ENCODE assay signal across 1 cellular context in genomic region chr2:86719637-86720540, GRCh38.
A peak's percentile ranks its signal among the peaks of the same experiment; 100 is the strongest.
TF ChIP-seq lines count a peak whose summit lies in the region.
"Not testable (repeated sequence)": the region's sequence is repeated elsewhere in the genome, so short reads cannot be mapped to it uniquely, and the experiment has no call there.

TSS of gene RMND5A (plus strand) at chr2:86720291. CDS start at chr2:86720668, 377 bp downstream.

TF ChIP-seq in HepG2, 621 proteins besides CTCF, POLR2A, EP300 and RAD21 (continued from another document and continues in another):
- TF ChIP-seq TFDP2 (CRISPR knock-in tag; IDR thresholded peaks at IDR 0.05) (0 out of 2 replicates have a peak, but pooled peaks have one; percentile 13), ARID4A (CRISPR knock-in tag; IDR thresholded peaks at IDR 0.05; ENCODE audit: borderline replicate concordance) (peak; percentile 55; the same call in 1 of the 2 replicates), SOX13 (CRISPR knock-in tag; conservative IDR thresholded peaks at IDR 0.05 in 1 of 2, IDR thresholded peaks at IDR 0.05 in 1 of 2) (peak in 1 of 2 experiments; percentile 53; a peak in 1 of 4 replicates), CBX5 (CRISPR knock-in tag; IDR thresholded peaks at IDR 0.05; ENCODE audit: borderline replicate concordance) (peak; percentile 16; the same call in 1 of the 2 replicates), KMT2B (CRISPR knock-in tag; IDR thresholded peaks at IDR 0.05) (peak; percentile 75; the same call in 1 of the 2 replicates), SOX5 (CRISPR knock-in tag; IDR thresholded peaks at IDR 0.05; ENCODE audit: borderline replicate concordance) (0 out of 2 replicates have a peak, but pooled peaks have one; percentile 8), YEATS4 (CRISPR knock-in tag; IDR thresholded peaks at IDR 0.05; ENCODE audit: borderline replicate concordance) (peak; percentile 32; the same call in 1 of the 2 replicates), MIER3 (CRISPR knock-in tag; IDR thresholded peaks at IDR 0.05; ENCODE audit: borderline replicate concordance) (0 out of 2 replicates have a peak, but pooled peaks have one; percentile 13), TBX2 (CRISPR knock-in tag; IDR thresholded peaks at IDR 0.05; ENCODE audit: borderline replicate concordance) (0 out of 2 replicates have a peak, but pooled peaks have one; percentile 32), SAP130 (CRISPR knock-in tag; IDR thresholded peaks at IDR 0.05; ENCODE audit: low read depth) (peak; percentile 83), IRF2 (CRISPR knock-in tag; IDR thresholded peaks at IDR 0.05) (peak; percentile 33; the same call in 1 of the 2 replicates), SP5 (CRISPR knock-in tag; IDR thresholded peaks at IDR 0.05; ENCODE audit: borderline replicate concordance, low read depth) (peak; percentile 91), FOXK2 (IDR thresholded peaks at IDR 0.05) (peak; percentile 67), GABPB1 (CRISPR knock-in tag; IDR thresholded peaks at IDR 0.05) (peak; percentile 82), ZBTB33 (CRISPR knock-in tag; IDR thresholded peaks at IDR 0.05) (0 out of 2 replicates have a peak, but pooled peaks have one; percentile 35), RARA (CRISPR knock-in tag; IDR thresholded peaks at IDR 0.05) (peak; percentile 47), ETV6 (CRISPR knock-in tag; conservative IDR thresholded peaks at IDR 0.05) (0 out of 2 replicates have a peak, but pooled peaks have one; percentile 20), HMG20B (CRISPR knock-in tag; conservative IDR thresholded peaks at IDR 0.05) (0 out of 2 replicates have a peak, but pooled peaks have one; percentile 16), ISL2 (CRISPR knock-in tag; IDR thresholded peaks at IDR 0.05) (peak; percentile 42; the same call in 1 of the 2 replicates), MAX (IDR thresholded peaks at IDR 0.05) (peak; percentile 75), YEATS2 (CRISPR knock-in tag; IDR thresholded peaks at IDR 0.05; ENCODE audit: borderline replicate concordance) (peak; percentile 27; the same call in 1 of the 2 replicates), GATAD2A (CRISPR knock-in tag; IDR thresholded peaks at IDR 0.05) (peak; percentile 47; the same call in 1 of the 2 replicates), MED1 (CRISPR knock-in tag; IDR thresholded peaks at IDR 0.05) (peak; percentile 61), NFYB (CRISPR knock-in tag; IDR thresholded peaks at IDR 0.05) (peak; percentile 88), CREM (IDR thresholded peaks at IDR 0.05) (peak; percentile 32; the same call in 1 of the 2 replicates), ZNF331 (CRISPR knock-in tag; IDR thresholded peaks at IDR 0.05) (0 out of 2 replicates have a peak, but pooled peaks have one; percentile 43), PPARG (CRISPR knock-in tag; conservative IDR thresholded peaks at IDR 0.05) (0 out of 2 replicates have a peak, but pooled peaks have one; percentile 7), PHF8 (CRISPR knock-in tag; IDR thresholded peaks at IDR 0.05) (peak; percentile 73), DMAP1 (CRISPR knock-in tag; IDR thresholded peaks at IDR 0.05) (peak; percentile 60), ZNF281 (CRISPR knock-in tag; IDR thresholded peaks at IDR 0.05; ENCODE audit: borderline replicate concordance) (peak; percentile 90), ASH2L (IDR thresholded peaks at IDR 0.05; ENCODE audit: insufficient read length, low read depth, low read length) (peak; percentile 33)
- TF ChIP-seq SOX13 (IDR thresholded peaks at IDR 0.05); CREM (CRISPR knock-in tag; IDR thresholded peaks at IDR 0.05): not testable (repeated sequence)
- TF ChIP-seq, protein P1, sequence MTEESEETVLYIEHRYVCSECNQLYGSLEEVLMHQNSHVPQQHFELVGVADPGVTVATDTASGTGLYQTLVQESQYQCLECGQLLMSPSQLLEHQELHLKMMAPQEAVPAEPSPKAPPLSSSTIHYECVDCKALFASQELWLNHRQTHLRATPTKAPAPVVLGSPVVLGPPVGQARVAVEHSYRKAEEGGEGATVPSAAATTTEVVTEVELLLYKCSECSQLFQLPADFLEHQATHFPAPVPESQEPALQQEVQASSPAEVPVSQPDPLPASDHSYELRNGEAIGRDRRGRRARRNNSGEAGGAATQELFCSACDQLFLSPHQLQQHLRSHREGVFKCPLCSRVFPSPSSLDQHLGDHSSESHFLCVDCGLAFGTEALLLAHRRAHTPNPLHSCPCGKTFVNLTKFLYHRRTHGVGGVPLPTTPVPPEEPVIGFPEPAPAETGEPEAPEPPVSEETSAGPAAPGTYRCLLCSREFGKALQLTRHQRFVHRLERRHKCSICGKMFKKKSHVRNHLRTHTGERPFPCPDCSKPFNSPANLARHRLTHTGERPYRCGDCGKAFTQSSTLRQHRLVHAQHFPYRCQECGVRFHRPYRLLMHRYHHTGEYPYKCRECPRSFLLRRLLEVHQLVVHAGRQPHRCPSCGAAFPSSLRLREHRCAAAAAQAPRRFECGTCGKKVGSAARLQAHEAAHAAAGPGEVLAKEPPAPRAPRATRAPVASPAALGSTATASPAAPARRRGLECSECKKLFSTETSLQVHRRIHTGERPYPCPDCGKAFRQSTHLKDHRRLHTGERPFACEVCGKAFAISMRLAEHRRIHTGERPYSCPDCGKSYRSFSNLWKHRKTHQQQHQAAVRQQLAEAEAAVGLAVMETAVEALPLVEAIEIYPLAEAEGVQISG (CRISPR knock-in tag; IDR thresholded peaks at IDR 0.05), result peak; percentile 36
- TF ChIP-seq, protein P2, sequence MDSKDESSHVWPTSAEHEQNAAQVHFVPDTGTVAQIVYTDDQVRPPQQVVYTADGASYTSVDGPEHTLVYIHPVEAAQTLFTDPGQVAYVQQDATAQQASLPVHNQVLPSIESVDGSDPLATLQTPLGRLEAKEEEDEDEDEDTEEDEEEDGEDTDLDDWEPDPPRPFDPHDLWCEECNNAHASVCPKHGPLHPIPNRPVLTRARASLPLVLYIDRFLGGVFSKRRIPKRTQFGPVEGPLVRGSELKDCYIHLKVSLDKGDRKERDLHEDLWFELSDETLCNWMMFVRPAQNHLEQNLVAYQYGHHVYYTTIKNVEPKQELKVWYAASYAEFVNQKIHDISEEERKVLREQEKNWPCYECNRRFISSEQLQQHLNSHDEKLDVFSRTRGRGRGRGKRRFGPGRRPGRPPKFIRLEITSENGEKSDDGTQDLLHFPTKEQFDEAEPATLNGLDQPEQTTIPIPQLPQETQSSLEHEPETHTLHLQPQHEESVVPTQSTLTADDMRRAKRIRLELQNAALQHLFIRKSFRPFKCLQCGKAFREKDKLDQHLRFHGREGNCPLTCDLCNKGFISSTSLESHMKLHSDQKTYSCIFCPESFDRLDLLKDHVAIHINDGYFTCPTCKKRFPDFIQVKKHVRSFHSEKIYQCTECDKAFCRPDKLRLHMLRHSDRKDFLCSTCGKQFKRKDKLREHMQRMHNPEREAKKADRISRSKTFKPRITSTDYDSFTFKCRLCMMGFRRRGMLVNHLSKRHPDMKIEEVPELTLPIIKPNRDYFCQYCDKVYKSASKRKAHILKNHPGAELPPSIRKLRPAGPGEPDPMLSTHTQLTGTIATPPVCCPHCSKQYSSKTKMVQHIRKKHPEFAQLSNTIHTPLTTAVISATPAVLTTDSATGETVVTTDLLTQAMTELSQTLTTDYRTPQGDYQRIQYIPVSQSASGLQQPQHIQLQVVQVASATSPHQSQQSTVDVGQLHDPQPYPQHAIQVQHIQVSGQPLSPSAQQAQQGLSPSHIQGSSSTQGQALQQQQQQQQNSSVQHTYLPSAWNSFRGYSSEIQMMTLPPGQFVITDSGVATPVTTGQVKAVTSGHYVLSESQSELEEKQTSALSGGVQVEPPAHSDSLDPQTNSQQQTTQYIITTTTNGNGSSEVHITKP (CRISPR knock-in tag; IDR thresholded peaks at IDR 0.05; ENCODE audit: low read depth), result peak; percentile 98
- TF ChIP-seq, protein P3, sequence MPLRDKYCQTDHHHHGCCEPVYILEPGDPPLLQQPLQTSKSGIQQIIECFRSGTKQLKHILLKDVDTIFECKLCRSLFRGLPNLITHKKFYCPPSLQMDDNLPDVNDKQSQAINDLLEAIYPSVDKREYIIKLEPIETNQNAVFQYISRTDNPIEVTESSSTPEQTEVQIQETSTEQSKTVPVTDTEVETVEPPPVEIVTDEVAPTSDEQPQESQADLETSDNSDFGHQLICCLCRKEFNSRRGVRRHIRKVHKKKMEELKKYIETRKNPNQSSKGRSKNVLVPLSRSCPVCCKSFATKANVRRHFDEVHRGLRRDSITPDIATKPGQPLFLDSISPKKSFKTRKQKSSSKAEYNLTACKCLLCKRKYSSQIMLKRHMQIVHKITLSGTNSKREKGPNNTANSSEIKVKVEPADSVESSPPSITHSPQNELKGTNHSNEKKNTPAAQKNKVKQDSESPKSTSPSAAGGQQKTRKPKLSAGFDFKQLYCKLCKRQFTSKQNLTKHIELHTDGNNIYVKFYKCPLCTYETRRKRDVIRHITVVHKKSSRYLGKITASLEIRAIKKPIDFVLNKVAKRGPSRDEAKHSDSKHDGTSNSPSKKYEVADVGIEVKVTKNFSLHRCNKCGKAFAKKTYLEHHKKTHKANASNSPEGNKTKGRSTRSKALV (CRISPR knock-in tag; IDR thresholded peaks at IDR 0.05), result peak; percentile 57; the same call in 1 of the 2 replicates
- TF ChIP-seq, protein P4, sequence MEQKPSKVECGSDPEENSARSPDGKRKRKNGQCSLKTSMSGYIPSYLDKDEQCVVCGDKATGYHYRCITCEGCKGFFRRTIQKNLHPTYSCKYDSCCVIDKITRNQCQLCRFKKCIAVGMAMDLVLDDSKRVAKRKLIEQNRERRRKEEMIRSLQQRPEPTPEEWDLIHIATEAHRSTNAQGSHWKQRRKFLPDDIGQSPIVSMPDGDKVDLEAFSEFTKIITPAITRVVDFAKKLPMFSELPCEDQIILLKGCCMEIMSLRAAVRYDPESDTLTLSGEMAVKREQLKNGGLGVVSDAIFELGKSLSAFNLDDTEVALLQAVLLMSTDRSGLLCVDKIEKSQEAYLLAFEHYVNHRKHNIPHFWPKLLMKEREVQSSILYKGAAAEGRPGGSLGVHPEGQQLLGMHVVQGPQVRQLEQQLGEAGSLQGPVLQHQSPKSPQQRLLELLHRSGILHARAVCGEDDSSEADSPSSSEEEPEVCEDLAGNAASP (CRISPR knock-in tag; IDR thresholded peaks at IDR 0.05; ENCODE audit: borderline replicate concordance), result peak; percentile 15; the same call in 1 of the 2 replicates
